Comparison of ENCODE assay signal across 1 cellular context in the genomic region with DNA sequence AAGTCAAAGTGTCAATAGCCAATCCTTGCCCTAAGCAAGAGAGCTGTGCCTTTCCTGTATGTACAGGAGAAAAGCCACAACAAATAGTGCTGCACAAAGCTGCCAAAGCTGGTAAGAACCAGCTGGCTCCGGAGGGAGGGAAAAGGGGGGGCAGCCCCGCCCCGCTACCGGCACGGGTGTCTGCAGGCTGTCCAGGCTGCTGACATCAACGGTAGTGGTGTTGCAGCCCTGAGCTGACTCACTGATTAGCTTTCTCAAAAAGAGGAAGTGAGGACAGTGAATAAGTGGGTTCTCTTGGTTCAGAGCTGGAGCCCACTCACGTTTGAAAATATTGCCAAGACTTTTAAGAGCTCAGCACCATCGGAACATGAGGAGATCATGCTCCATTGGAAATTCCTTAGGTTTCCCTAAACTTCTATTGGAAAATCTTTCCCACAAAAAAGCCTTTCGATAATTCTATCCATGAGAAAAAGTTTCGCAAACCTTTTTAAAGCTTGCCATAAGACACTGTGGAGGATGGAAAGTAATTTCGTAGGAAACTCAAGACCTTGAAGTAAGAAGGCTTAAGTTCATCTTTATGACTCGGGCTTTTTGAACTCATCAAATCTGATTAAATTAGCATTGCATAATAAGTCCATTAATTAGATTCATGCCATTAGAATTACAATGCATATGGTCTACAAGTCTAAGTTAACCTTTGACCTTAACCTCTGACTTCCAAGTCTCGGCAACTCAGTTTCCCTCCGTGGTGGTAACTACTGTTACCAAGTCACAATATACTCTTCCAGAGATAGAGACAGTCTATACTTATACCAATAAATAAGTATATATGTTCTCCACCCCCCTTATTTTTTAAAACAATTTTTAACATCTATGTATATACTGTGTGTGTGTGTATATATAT.
TF ChIP-seq lines count a peak whose summit lies in the region.

No MANE protein-coding gene starts in this region.

TF ChIP-seq in K562, 482 proteins besides CTCF, POLR2A, EP300 and RAD21 (continued from another document):
- TF ChIP-seq HNRNPK (IDR thresholded peaks at IDR 0.05; ENCODE audit: low read depth, low read length, poor library complexity, severe bottlenecking) = no peak
- TF ChIP-seq HLTF (IDR thresholded peaks at IDR 0.05) = no peak
- 0 out of 4 replicates have a peak, but pooled peaks of 1 of the 2 experiments have one; percentile 74 for TF ChIP-seq ARNT (IDR thresholded peaks at IDR 0.05)
- TF ChIP-seq, protein P1, sequence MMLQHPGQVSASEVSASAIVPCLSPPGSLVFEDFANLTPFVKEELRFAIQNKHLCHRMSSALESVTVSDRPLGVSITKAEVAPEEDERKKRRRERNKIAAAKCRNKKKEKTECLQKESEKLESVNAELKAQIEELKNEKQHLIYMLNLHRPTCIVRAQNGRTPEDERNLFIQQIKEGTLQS (IDR thresholded peaks at IDR 0.05) = peak; percentile 97
- TF ChIP-seq, protein P1 (CRISPR knock-in tag; conservative IDR thresholded peaks at IDR 0.05) = peak; percentile 96
- peak; percentile 89 for TF ChIP-seq TCF7 (IDR thresholded peaks at IDR 0.05; ENCODE audit: borderline replicate concordance)
- peak; percentile 31; the same call in 1 of the 2 replicates for TF ChIP-seq ZHX1 (conservative IDR thresholded peaks at IDR 0.05; ENCODE audit: low read length)
- TF ChIP-seq POLR3A (IDR thresholded peaks at IDR 0.05; ENCODE audit: borderline replicate concordance, extremely low read depth, insufficient read depth, insufficient read length) = no peak
- TF ChIP-seq ZNF232 (CRISPR knock-in tag; IDR thresholded peaks at IDR 0.05) = no peak; the same call in 1 of the 2 replicates
